Comparison of ENCODE assay signal across 10 cellular contexts in genomic region chr2:199315299-199316179, GRCh38.
A peak's percentile ranks its signal among the peaks of the same experiment; 100 is the strongest.
DNase-seq lines count a peak whose midpoint lies in the region; TF ChIP-seq lines count a peak whose summit lies in the region.
"Had no signal": no experiment of that assay in that cellular context is flagged by ENCODE, and none has a peak within 500 bp of the region (broad histone marks: within the 10 kb centered on the region; RNA-seq: fewer than 3 reads in every experiment).

No MANE protein-coding gene starts in this region.

- DNase-seq in activated naive CD4-positive, alpha-beta T cell treated with anti-CD3 and anti-CD28 coated beads for 36 hours: peak; percentile 12
- DNase-seq in activated naive CD4-positive, alpha-beta T cell treated with Interleukin-2 at 50 U/mL for 16 hours: no peak
- DNase-seq in erythroblast (lab: John Stamatoyannopoulos, UW) (peak; percentile 8 to 26), skeletal muscle cell (ENCODE audit: low read depth) (peak; percentile 53), NCI-H146 (lab: John Stamatoyannopoulos, UW) (no peak), NCI-H1694 (lab: John Stamatoyannopoulos, UW) (no peak)
- no peak for DNase-seq in stimulated activated naive CD4-positive, alpha-beta T cell (lab: John Stamatoyannopoulos, UW)
- DNase-seq: NCI-H1417 had no signal

- H3K27ac Mint-ChIP-seq in activated naive CD4-positive, alpha-beta T cell treated with anti-CD3 and anti-CD28 coated beads for 36 hours: no peak overlapping the region
- H3K27ac Mint-ChIP-seq: dendritic cell treated with granulocyte-macrophage colony-stimulating factor and Interleukin-4, amounts not matched to agents 40 ng/mL and 50 ng/mL, for 4 days had no signal

- no peaks in the 10 kb centered on the region for H3K36me3 Mint-ChIP-seq in activated naive CD4-positive, alpha-beta T cell treated with anti-CD3 and anti-CD28 coated beads for 36 hours (ENCODE audit: low read depth)

- no peak overlapping the region for H3K4me3 ChIP-seq in skeletal muscle cell (ENCODE audit: low read depth, low read length)

- no peak for TF ChIP-seq POLR2A in erythroblast (IDR thresholded peaks at IDR 0.05; ENCODE audit: low read length)

- intact Hi-C loops in activated naive CD4-positive, alpha-beta T cell treated with anti-CD3 and anti-CD28 coated beads for 36 hours (cut with micrococcal nuclease): no loop called here

- CTCF ChIA-PET in activated naive CD4-positive, alpha-beta T cell treated with anti-CD3 and anti-CD28 coated beads for 36 hours (lab: Charles Lee): no interaction called here

- H3K9me3 Mint-ChIP-seq in activated naive CD4-positive, alpha-beta T cell treated with anti-CD3 and anti-CD28 coated beads for 36 hours: no peaks in the 10 kb centered on the region
- H3K9me3 Mint-ChIP-seq: dendritic cell treated with granulocyte-macrophage colony-stimulating factor and Interleukin-4, amounts not matched to agents 40 ng/mL and 50 ng/mL, for 4 days had no signal

- H3K27me3 Mint-ChIP-seq in activated naive CD4-positive, alpha-beta T cell treated with anti-CD3 and anti-CD28 coated beads for 36 hours (ENCODE audit: low read depth): peaks cover 4% of the 10 kb centered on the region
- H3K27me3 Mint-ChIP-seq: dendritic cell treated with granulocyte-macrophage colony-stimulating factor and Interleukin-4, amounts not matched to agents 40 ng/mL and 50 ng/mL, for 4 days had no signal

- H3K4me1 Mint-ChIP-seq in activated naive CD4-positive, alpha-beta T cell treated with anti-CD3 and anti-CD28 coated beads for 36 hours (ENCODE audit: low read depth): no peaks in the 10 kb centered on the region

- H3K4me3 Mint-ChIP-seq in activated naive CD4-positive, alpha-beta T cell treated with anti-CD3 and anti-CD28 coated beads for 36 hours: no peak overlapping the region
- H3K4me3 Mint-ChIP-seq: dendritic cell treated with granulocyte-macrophage colony-stimulating factor and Interleukin-4, amounts not matched to agents 40 ng/mL and 50 ng/mL, for 4 days had no signal

TF ChIP-seq in PFSK-1, 5 proteins besides CTCF, POLR2A, EP300 and RAD21:
- no peak for TF ChIP-seq POLR2AphosphoS5 (IDR thresholded peaks at IDR 0.05; ENCODE audit: low read depth, low read length)
- peak; percentile 74 to 95 for TF ChIP-seq REST (IDR thresholded peaks at IDR 0.05; ENCODE audit: insufficient read depth in 1 of 2, low read depth in 2 of 2, low read length in 2 of 2)

Comparison
In these comparisons a context has a peak if more than half of its experiments do, and no peak if none do; other contexts are left out.
1. DNase-seq: peak in activated naive CD4-positive, alpha-beta T cell treated with anti-CD3 and anti-CD28 coated beads for 36 hours (single experiment), erythroblast (2 of 2) and skeletal muscle cell (single experiment); none in activated naive CD4-positive, alpha-beta T cell treated with Interleukin-2 at 50 U/mL for 16 hours (single experiment), stimulated activated naive CD4-positive, alpha-beta T cell (0 of 6), NCI-H146 (single experiment) and NCI-H1694 (single experiment).